In genomic region chr12:92927055-92927435, GRCh38 we compare ENCODE assay signal across 8 cellular contexts. TPM values are rescaled to one million over a fixed set of nuclear protein-coding genes. Genes with fewer than 3 reads are reported as not detected.
DNase-seq lines count a peak whose midpoint lies in the region; ATAC-seq and TF ChIP-seq lines count a peak whose summit lies in the region.

No MANE protein-coding gene starts in this region.

- BruUV-seq in HCT116 (replicated peaks; lab: Mats Ljungman, UMichigan), result no TSS peak

- no peaks in the 10 kb centered on the region for H3K9me3 Mint-ChIP-seq in CD8-positive, alpha-beta memory T cell
- no peaks in the 10 kb centered on the region for H3K9me3 Mint-ChIP-seq in central memory CD8-positive, alpha-beta T cell
- H3K9me3 Mint-ChIP-seq in naive thymus-derived CD8-positive, alpha-beta T cell, result peaks cover 0 to 3% (median 0%) of the 10 kb centered on the region in 9 donors

- RAD21 ChIA-PET in HCT116 (lab: Charles Lee; ENCODE audit: low non-redundant PET in 1 of 2, low total read pairs in 2 of 2, uncharacterized antibody in 2 of 2, unreplicated experiment in 2 of 2), result no interaction called here

- peak overlapping the region; percentile 85 to 93 (median 89) for H3K4me3 Mint-ChIP-seq in CD8-positive, alpha-beta memory T cell
- peak overlapping the region; percentile 78 for H3K4me3 Mint-ChIP-seq in central memory CD8-positive, alpha-beta T cell
- peak overlapping the region; percentile 78 to 93 (median 86) for H3K4me3 Mint-ChIP-seq in naive thymus-derived CD8-positive, alpha-beta T cell

- no peaks in the 10 kb centered on the region for H3K9me2 ChIP-seq in HCT116 (ENCODE audit: insufficient read depth)

- H3K27me3 ChIP-seq in CD8-positive, alpha-beta memory T cell (ENCODE audit: insufficient read depth, low read length, poor library complexity, severe bottlenecking), result no peaks in the 10 kb centered on the region
- H3K27me3 ChIP-seq in HCT116 (ENCODE audit: insufficient read depth, low read length) (no peaks in the 10 kb centered on the region), tibial artery (no peaks in the 10 kb centered on the region)

- TF ChIP-seq CTCF in HCT116 (IDR thresholded peaks at IDR 0.05 in 2 of 3, conservative IDR thresholded peaks at IDR 0.05 in 1 of 3; ENCODE audit: borderline replicate concordance in 1 of 3, insufficient read depth in 1 of 3, low read depth in 2 of 3, low read length in 2 of 3) (peak in 2 of 3 experiments; percentile 22 to 33; a peak in 2 of 6 replicates), tibial artery (IDR thresholded peaks at IDR 0.05) (peak in 1 of 2 experiments; percentile 26)

- CTCF ChIA-PET in CD8-positive, alpha-beta memory T cell (lab: Charles Lee), result interaction anchor here (0.9 to 4.1 kb wide), 5 partner anchors 19 to 455 kb away, joined by 3 to 19 read pairs (median 5); no protein-coding TSS in a partner anchor
- CTCF ChIA-PET in HCT116 (lab: Charles Lee), result interaction anchor here (1.8 to 2.1 kb wide), 2 partner anchors 27 to 142 kb away, joined by 6 to 7 read pairs; no protein-coding TSS in a partner anchor

- H3K79me2 ChIP-seq in HCT116 (ENCODE audit: insufficient read depth, low read length), result peaks cover 24% of the 10 kb centered on the region; the same call in 1 of the 2 replicates

- H3K27ac ChIP-seq in CD8-positive, alpha-beta memory T cell (ENCODE audit: low read depth, low read length), result no peak overlapping the region
- H3K27ac ChIP-seq in HCT116 (ENCODE audit: low read depth, low read length), result no peak overlapping the region
- H3K27ac ChIP-seq in tibial artery, result peak overlapping the region; percentile 97 to 100

- POLR2A ChIA-PET in CD8-positive, alpha-beta memory T cell (lab: Charles Lee), result no interaction called here
- POLR2A ChIA-PET in HCT116 (lab: Charles Lee), result no interaction called here
- POLR2A ChIA-PET in naive thymus-derived CD8-positive, alpha-beta T cell (lab: Charles Lee), result interaction anchor here (5.2 to 5.7 kb wide), 2 partner anchors 17 to 22 kb away, joined by 35 to 56 read pairs; no protein-coding TSS in a partner anchor

- peak overlapping the region; percentile 85 to 99 (median 94) for H3K27ac Mint-ChIP-seq in CD8-positive, alpha-beta memory T cell
- peak overlapping the region; percentile 81 for H3K27ac Mint-ChIP-seq in central memory CD8-positive, alpha-beta T cell (ENCODE audit: low read depth)
- peak overlapping the region; percentile 82 to 96 (median 94) for H3K27ac Mint-ChIP-seq in naive thymus-derived CD8-positive, alpha-beta T cell

- H3K4me3 ChIP-seq in CD8-positive, alpha-beta memory T cell (ENCODE audit: low read length), result no peak overlapping the region
- no peak overlapping the region; a peak in 1 of 4 replicates for H3K4me3 ChIP-seq in HCT116 (replicated peaks in 1 of 2; ENCODE audit: low read depth in 1 of 2, low read length in 2 of 2)
- peak overlapping the region; percentile 83 to 93 for H3K4me3 ChIP-seq in tibial artery

- H3K9me3 ChIP-seq in CD8-positive, alpha-beta memory T cell (ENCODE audit: low read length), result no peaks in the 10 kb centered on the region
- H3K9me3 ChIP-seq in HCT116 (ENCODE audit: control insufficient read depth in 1 of 2, insufficient read depth in 1 of 2, low read depth in 1 of 2, low read length in 2 of 2) (no peaks in the 10 kb centered on the region), tibial artery (no peaks in the 10 kb centered on the region)

- H4K20me1 ChIP-seq in HCT116 (ENCODE audit: insufficient read depth), result no peaks in the 10 kb centered on the region

- peak overlapping the region; percentile 94 for H3K4me2 ChIP-seq in HCT116 (ENCODE audit: low read length)

- peak in 4 of 5 donors; percentile 11 to 54 (median 26) for DNase-seq in CD8-positive, alpha-beta memory T cell
- DNase-seq in HCT116 (ENCODE audit: low read depth, low spot score) (no peak), T-helper 1 cell (peak in 3 of 5 donors; percentile 3 to 66 (median 5)), tibial artery (peak in 1 of 2 donors; percentile 42), NCI-H2107 (lab: John Stamatoyannopoulos, UW) (no peak)
- no peak for DNase-seq in central memory CD8-positive, alpha-beta T cell (ENCODE audit: low spot score in 2 of 2)
- DNase-seq in naive thymus-derived CD8-positive, alpha-beta T cell, result peak in 5 of 10 donors; percentile 3 to 27 (median 6)

- H3K4me1 ChIP-seq in CD8-positive, alpha-beta memory T cell (ENCODE audit: insufficient read depth, low read length), result peaks cover 27% of the 10 kb centered on the region
- H3K4me1 ChIP-seq in HCT116 (ENCODE audit: control insufficient read depth in 1 of 2, insufficient read depth in 2 of 2, low read length in 2 of 2), result peaks cover 20 to 26% of the 10 kb centered on the region in 2 experiments
- peaks cover 0 to 53% (median 22%) of the 10 kb centered on the region in 4 donors for H3K4me1 ChIP-seq in tibial artery

- H3K36me3 Mint-ChIP-seq in CD8-positive, alpha-beta memory T cell, result peaks cover 3 to 9% (median 5%) of the 10 kb centered on the region in 3 donors
- H3K36me3 Mint-ChIP-seq in central memory CD8-positive, alpha-beta T cell (ENCODE audit: insufficient read depth), result peaks cover 12% of the 10 kb centered on the region
- H3K36me3 Mint-ChIP-seq in naive thymus-derived CD8-positive, alpha-beta T cell, result peaks cover under 1 to 13% (median 3%) of the 10 kb centered on the region in 3 donors

- peak; percentile 36 for TF ChIP-seq RAD21 in HCT116 (IDR thresholded peaks at IDR 0.05; ENCODE audit: low read depth)

- H3K4me1 Mint-ChIP-seq in CD8-positive, alpha-beta memory T cell, result peaks cover 35 to 54% (median 48%) of the 10 kb centered on the region in 3 donors
- peaks cover 32% of the 10 kb centered on the region for H3K4me1 Mint-ChIP-seq in central memory CD8-positive, alpha-beta T cell
- H3K4me1 Mint-ChIP-seq in naive thymus-derived CD8-positive, alpha-beta T cell, result peaks cover 21 to 55% (median 45%) of the 10 kb centered on the region in 4 donors

- ATAC-seq in HCT116, result no peak
- ATAC-seq in central memory CD8-positive, alpha-beta T cell (replicated peaks; ENCODE audit: extremely low read depth, poor library complexity, severe bottlenecking), result no peak
- no peak for ATAC-seq in naive thymus-derived CD8-positive, alpha-beta T cell
- no peak for ATAC-seq in HG03432 (IDR thresholded peaks at IDR 0.05; ENCODE audit: unreplicated experiment)

- H3K36me3 ChIP-seq in CD8-positive, alpha-beta memory T cell (ENCODE audit: insufficient read depth, low read length), result no peaks in the 10 kb centered on the region
- no peaks in the 10 kb centered on the region for H3K36me3 ChIP-seq in HCT116 (ENCODE audit: control insufficient read depth in 1 of 2, insufficient read depth in 2 of 2, low read length in 2 of 2)
- no peaks in the 10 kb centered on the region for H3K36me3 ChIP-seq in tibial artery

- H3K27me3 Mint-ChIP-seq in CD8-positive, alpha-beta memory T cell, result no peaks in the 10 kb centered on the region
- no peaks in the 10 kb centered on the region for H3K27me3 Mint-ChIP-seq in central memory CD8-positive, alpha-beta T cell
- no peaks in the 10 kb centered on the region for H3K27me3 Mint-ChIP-seq in naive thymus-derived CD8-positive, alpha-beta T cell

- H3K9ac ChIP-seq in HCT116 (ENCODE audit: low read length), result no peak overlapping the region

- intact Hi-C loops in HCT116 (cut with micrococcal nuclease) (no loop called here), tibial artery (cut with DNase I; ENCODE audit: low total_unique reads) (no loop called here)

- no peak overlapping the region for H2AFZ ChIP-seq in HCT116 (ENCODE audit: low read depth, low read length, poor library complexity, severe bottlenecking)

- no peak for TF ChIP-seq POLR2A in HCT116 (IDR thresholded peaks at IDR 0.05; ENCODE audit: borderline replicate concordance, extremely low read depth, insufficient read depth, insufficient read length)

TF ChIP-seq in HCT116, 20 proteins besides CTCF, POLR2A, EP300 and RAD21:
- no peak for TF ChIP-seq SP1 (IDR thresholded peaks at IDR 0.05; ENCODE audit: low read depth)
- TF ChIP-seq TCF7L2 (IDR thresholded peaks at IDR 0.05; ENCODE audit: borderline replicate concordance, extremely low read depth, insufficient read depth, insufficient read length), result no peak
- TF ChIP-seq YY1 (IDR thresholded peaks at IDR 0.05; ENCODE audit: extremely low read depth, insufficient replicate concordance, low read depth, low read length), result no peak
- no peak for TF ChIP-seq ZBTB33 (IDR thresholded peaks at IDR 0.05; ENCODE audit: extremely low read depth, insufficient replicate concordance, low read length)
- no peak for TF ChIP-seq ZNF274 (IDR thresholded peaks at IDR 0.05; ENCODE audit: low read depth, low read length)
- no peak for TF ChIP-seq EZH2 (IDR thresholded peaks at IDR 0.05)

RNA-seq across cellular contexts. Expression of gene EEA1, which starts 2.0 kb away (rescaled TPM):
- total RNA-seq in CD8-positive, alpha-beta memory T cell, result 10 to 100 TPM; 21.5 to 23.6 TPM
- polyA plus RNA-seq in CD8-positive, alpha-beta memory T cell, result 9.3 TPM
- total RNA-seq in HCT116 (2021; ENCODE audit: unreplicated experiment), result 13.8 TPM
- 2.1 and 3.0 TPM in 2 replicates for polyA plus RNA-seq in HCT116 (2012)
- 10 to 100 TPM; 17.4 to 22.0 TPM for total RNA-seq in naive thymus-derived CD8-positive, alpha-beta T cell
- 10 to 100 TPM in 1 of 3 donors, 1 to 10 TPM in 2; 6.8 to 13.3 (median 7.9) TPM for polyA plus RNA-seq in naive thymus-derived CD8-positive, alpha-beta T cell

Comparison
In these comparisons a context has a peak if more than half of its experiments do, and no peak if none do; other contexts are left out.
1. DNase-seq: peak in CD8-positive, alpha-beta memory T cell (4 of 5) and T-helper 1 cell (3 of 5); none in HCT116 (single experiment), central memory CD8-positive, alpha-beta T cell (0 of 2) and NCI-H2107 (single experiment).
2. H3K27ac ChIP-seq: peak in tibial artery (2 of 2); none in CD8-positive, alpha-beta memory T cell (single experiment) and HCT116 (single experiment).
3. H3K4me3 ChIP-seq: peak in tibial artery (2 of 2); none in CD8-positive, alpha-beta memory T cell (single experiment) and HCT116 (0 of 2).
4. Peak in every context shown above with its lines, with median percentiles within 50 percentile points of each other: H3K27ac Mint-ChIP-seq and H3K4me3 Mint-ChIP-seq.